18 cellular contexts compared by ENCODE assay signal in the genomic region with DNA sequence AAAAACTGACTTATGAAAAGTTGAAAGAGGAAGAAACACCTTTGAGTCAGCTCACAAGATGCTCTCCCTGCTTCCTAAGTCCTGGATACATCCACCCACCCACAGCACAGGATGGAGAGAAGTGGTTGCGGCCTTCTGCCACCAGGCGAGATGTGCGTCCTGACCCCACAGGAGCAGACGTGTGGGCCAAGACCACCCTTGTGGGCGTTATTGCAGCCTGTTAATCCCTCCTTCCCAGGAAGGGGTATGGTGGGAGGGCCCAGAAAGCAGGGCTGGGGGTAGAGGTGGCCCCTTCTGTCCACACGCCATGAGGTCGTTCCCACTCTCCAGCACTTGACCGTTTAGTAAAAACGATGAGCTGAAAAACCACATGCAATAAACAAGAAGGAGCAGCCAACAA. TPM values are rescaled to one million over a fixed set of nuclear protein-coding genes. Genes with fewer than 3 reads are reported as not detected.
"Had no signal": no experiment of that assay in that cellular context is flagged by ENCODE, and none has a peak within 500 bp of the region (broad histone marks: within the 10 kb centered on the region; RNA-seq: fewer than 3 reads in every experiment).

No MANE protein-coding gene starts in this region.

- H3K4me3 ChIP-seq: coronary artery, thyroid gland, uterus had no signal

- H3K27me3 Mint-ChIP-seq: naive thymus-derived CD4-positive, alpha-beta T cell had no signal

- H3K27ac Mint-ChIP-seq: activated CD8-positive, alpha-beta T cell treated with anti-CD3 and anti-CD28 coated beads, Interleukin-2, amount 10 ng/mL, durations not matched to agents 7 days and 5 days; activated naive CD4-positive, alpha-beta T cell treated with anti-CD3 and anti-CD28 coated beads, Interleukin-2, amount 50 U/mL, for 72 hours; immature natural killer cell had no signal

- H3K27me3 ChIP-seq: thyroid gland, uterus had no signal

- H3K36me3 ChIP-seq: uterus had no signal

- H3K9me3 Mint-ChIP-seq: activated naive CD4-positive, alpha-beta T cell treated with anti-CD3 and anti-CD28 coated beads, Interleukin-2, amount 50 U/mL, for 72 hours; immature natural killer cell had no signal

- H3K27ac ChIP-seq: thyroid gland, uterus, WERI-Rb-1 had no signal

- H3K4me3 Mint-ChIP-seq: activated CD8-positive, alpha-beta T cell treated with anti-CD3 and anti-CD28 coated beads, Interleukin-2, amount 10 ng/mL, durations not matched to agents 7 days and 5 days; immature natural killer cell; naive thymus-derived CD4-positive, alpha-beta T cell had no signal

- H3K9me3 ChIP-seq: thyroid gland, uterus had no signal

- DNase-seq: activated CD8-positive, alpha-beta memory T cell treated with anti-CD3 and anti-CD28 coated beads, Interleukin-2, amount 50 U/mL, for 4 hours; activated CD8-positive, alpha-beta T cell treated with anti-CD3 and anti-CD28 coated beads, Interleukin-2, amount 10 ng/mL, durations not matched to agents 7 days and 5 days; activated gamma-delta T cell; activated T-cell treated with anti-CD3 and anti-CD28 coated beads, Interleukin-2, amount 50 U/mL, for 48 hours; central memory CD4-positive, alpha-beta T cell; effector CD8-positive, alpha-beta T cell; foreskin melanocyte; immature natural killer cell; naive thymus-derived CD4-positive, alpha-beta T cell; stimulated activated CD4-positive, alpha-beta T cell treated with anti-CD3 and anti-CD28 coated beads, Interleukin-1b, Interleukin-23, amount 100 ng/mL, for 48 hours; thyroid gland; uterus; WERI-Rb-1 had no signal

- ATAC-seq: activated CD8-positive, alpha-beta T cell treated with anti-CD3 and anti-CD28 coated beads, Interleukin-2, amount 10 ng/mL, durations not matched to agents 7 days and 5 days; activated naive CD4-positive, alpha-beta T cell treated with anti-CD3 and anti-CD28 coated beads, Interleukin-2, amount 50 U/mL, for 72 hours; naive thymus-derived CD4-positive, alpha-beta T cell; sciatic nerve had no signal

RNA-seq across cellular contexts. Expression of gene PGLYRP2, which starts 58.2 kb away (rescaled TPM):
- total RNA-seq: activated CD8-positive, alpha-beta T cell treated with anti-CD3 and anti-CD28 coated beads, Interleukin-2, amount 10 ng/mL, durations not matched to agents 7 days and 5 days; lung microvascular endothelial cell; mononuclear cell; sciatic nerve; thyroid gland; uterus had no signal
